In the genomic region with DNA sequence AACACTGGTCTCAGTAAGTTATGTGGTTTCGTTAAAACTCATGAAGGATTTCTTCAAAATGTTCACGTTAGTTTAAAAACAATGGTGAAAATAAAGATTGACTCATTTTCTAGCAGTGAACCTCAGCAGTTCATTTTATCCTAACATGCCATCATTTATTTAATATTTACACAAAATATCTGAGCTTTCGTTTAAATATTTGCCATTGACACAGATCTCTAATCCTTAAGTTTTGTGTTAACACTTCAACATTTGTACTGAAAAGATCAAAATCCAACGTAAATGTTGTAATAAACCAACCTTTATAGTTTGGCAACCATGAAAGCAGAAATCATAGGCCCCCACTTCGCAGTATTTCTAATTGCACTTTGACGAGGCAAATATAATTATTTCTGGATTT, we compare ENCODE assay signal across 1 cellular context.
TF ChIP-seq lines count a peak whose summit lies in the region.

No MANE protein-coding gene starts in this region.

TF ChIP-seq in HepG2, 621 proteins besides CTCF, POLR2A, EP300 and RAD21 (continued from another document):
- TF ChIP-seq, protein P1, sequence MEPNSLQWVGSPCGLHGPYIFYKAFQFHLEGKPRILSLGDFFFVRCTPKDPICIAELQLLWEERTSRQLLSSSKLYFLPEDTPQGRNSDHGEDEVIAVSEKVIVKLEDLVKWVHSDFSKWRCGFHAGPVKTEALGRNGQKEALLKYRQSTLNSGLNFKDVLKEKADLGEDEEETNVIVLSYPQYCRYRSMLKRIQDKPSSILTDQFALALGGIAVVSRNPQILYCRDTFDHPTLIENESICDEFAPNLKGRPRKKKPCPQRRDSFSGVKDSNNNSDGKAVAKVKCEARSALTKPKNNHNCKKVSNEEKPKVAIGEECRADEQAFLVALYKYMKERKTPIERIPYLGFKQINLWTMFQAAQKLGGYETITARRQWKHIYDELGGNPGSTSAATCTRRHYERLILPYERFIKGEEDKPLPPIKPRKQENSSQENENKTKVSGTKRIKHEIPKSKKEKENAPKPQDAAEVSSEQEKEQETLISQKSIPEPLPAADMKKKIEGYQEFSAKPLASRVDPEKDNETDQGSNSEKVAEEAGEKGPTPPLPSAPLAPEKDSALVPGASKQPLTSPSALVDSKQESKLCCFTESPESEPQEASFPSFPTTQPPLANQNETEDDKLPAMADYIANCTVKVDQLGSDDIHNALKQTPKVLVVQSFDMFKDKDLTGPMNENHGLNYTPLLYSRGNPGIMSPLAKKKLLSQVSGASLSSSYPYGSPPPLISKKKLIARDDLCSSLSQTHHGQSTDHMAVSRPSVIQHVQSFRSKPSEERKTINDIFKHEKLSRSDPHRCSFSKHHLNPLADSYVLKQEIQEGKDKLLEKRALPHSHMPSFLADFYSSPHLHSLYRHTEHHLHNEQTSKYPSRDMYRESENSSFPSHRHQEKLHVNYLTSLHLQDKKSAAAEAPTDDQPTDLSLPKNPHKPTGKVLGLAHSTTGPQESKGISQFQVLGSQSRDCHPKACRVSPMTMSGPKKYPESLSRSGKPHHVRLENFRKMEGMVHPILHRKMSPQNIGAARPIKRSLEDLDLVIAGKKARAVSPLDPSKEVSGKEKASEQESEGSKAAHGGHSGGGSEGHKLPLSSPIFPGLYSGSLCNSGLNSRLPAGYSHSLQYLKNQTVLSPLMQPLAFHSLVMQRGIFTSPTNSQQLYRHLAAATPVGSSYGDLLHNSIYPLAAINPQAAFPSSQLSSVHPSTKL (CRISPR knock-in tag; IDR thresholded peaks at IDR 0.05): 0 out of 2 replicates have a peak, but pooled peaks have one; percentile 16
- TF ChIP-seq GFI1 (CRISPR knock-in tag; IDR thresholded peaks at IDR 0.05; ENCODE audit: borderline replicate concordance) (peak; percentile 44; the same call in 1 of the 2 replicates), MYNN (CRISPR knock-in tag; IDR thresholded peaks at IDR 0.05; ENCODE audit: low read depth) (no peak)
